8 cellular contexts compared by ENCODE assay signal in genomic region chr17:45223541-45224528, GRCh38. TPM values are rescaled to one million over a fixed set of nuclear protein-coding genes. Genes with fewer than 3 reads are reported as not detected.
DNase-seq lines count a peak whose midpoint lies in the region; ATAC-seq and TF ChIP-seq lines count a peak whose summit lies in the region.
"Had no signal": no experiment of that assay in that cellular context is flagged by ENCODE, and none has a peak within 500 bp of the region (broad histone marks: within the 10 kb centered on the region; RNA-seq: fewer than 3 reads in every experiment).

No MANE protein-coding gene starts in this region.

- no peaks in the 10 kb centered on the region for H3K36me3 ChIP-seq in GM23338 (ENCODE audit: insufficient read depth)
- H3K36me3 ChIP-seq in gastroesophageal sphincter, result no peaks in the 10 kb centered on the region

- H3K4me1 ChIP-seq in GM23338 (ENCODE audit: insufficient read depth), result peaks cover 25% of the 10 kb centered on the region
- H3K4me1 ChIP-seq in gastroesophageal sphincter, result peaks cover 0 to 57% (median 21%) of the 10 kb centered on the region in 3 donors

- H3K9me3 Mint-ChIP-seq in GM23338, result no peaks in the 10 kb centered on the region; the same call in 2 of the 3 replicates
- no peaks in the 10 kb centered on the region for H3K9me3 Mint-ChIP-seq in activated B cell treated with CpG ODN at 0.5 μM for 24 hours
- no peaks in the 10 kb centered on the region for H3K9me3 Mint-ChIP-seq in stimulated activated memory B cell treated with anti-CD40 and anti-IgM and Interleukin-4, amounts not matched to agents 10 μg/mL and 1 μg/mL and 100 μg/mL, for 72 hours
- no peaks in the 10 kb centered on the region for H3K9me3 Mint-ChIP-seq in nephron progenitor cell

- TF ChIP-seq CTCF in GM23338 (conservative IDR thresholded peaks at IDR 0.05; ENCODE audit: low read depth in 2 of 2) (no peak), activated B cell treated with CpG ODN at 0.5 μM for 24 hours (IDR thresholded peaks at IDR 0.05) (no peak), gastroesophageal sphincter (IDR thresholded peaks at IDR 0.05) (no peak), nephron progenitor cell (IDR thresholded peaks at IDR 0.05) (no peak)

- no peak for ATAC-seq in GM23338
- peak; percentile 6 for ATAC-seq in activated B cell treated with CpG ODN at 0.5 μM for 24 hours (ENCODE audit: low read depth)
- no peak for ATAC-seq in gastroesophageal sphincter
- peak; percentile 36 for ATAC-seq in stimulated activated memory B cell treated with anti-CD40 and anti-IgM and Interleukin-4, amounts not matched to agents 10 μg/mL and 1 μg/mL and 100 μg/mL, for 72 hours

- H3K4me1 Mint-ChIP-seq in GM23338 (peaks cover 41% of the 10 kb centered on the region), activated B cell treated with CpG ODN at 0.5 μM for 24 hours (peaks cover 85% of the 10 kb centered on the region), nephron progenitor cell (peaks cover 11% of the 10 kb centered on the region)
- peaks cover 79% of the 10 kb centered on the region for H3K4me1 Mint-ChIP-seq in stimulated activated memory B cell treated with anti-CD40 and anti-IgM and Interleukin-4, amounts not matched to agents 10 μg/mL and 1 μg/mL and 100 μg/mL, for 72 hours

- H4K20me1 ChIP-seq in GM23338 (replicated peaks; ENCODE audit: insufficient read depth), result no peaks in the 10 kb centered on the region

- POLR2A ChIA-PET in activated B cell treated with CpG ODN at 0.5 μM for 24 hours (lab: Charles Lee), result interaction anchor here (0.6 to 10.0 kb wide), 16 partner anchors 10 to 1984 kb away, joined by 3 to 378 read pairs (median 10); partner anchors contain the start of genes HEXIM1, HEXIM2 and MAP3K14

- TF ChIP-seq POLR2A in gastroesophageal sphincter (IDR thresholded peaks at IDR 0.05), result no peak

- WGBS in gastroesophageal sphincter (ENCODE audit: low coverage in 1 of 2), 2 donors, result 60% methylated on average over 1 of the region's 12 CpGs; no CpG with 5 or more reads in 1 of the 2 donors

- H3K27ac Mint-ChIP-seq in GM23338 (no peak overlapping the region), activated B cell treated with CpG ODN at 0.5 μM for 24 hours (peak overlapping the region; percentile 99), nephron progenitor cell (no peak overlapping the region)
- peak overlapping the region; percentile 97 for H3K27ac Mint-ChIP-seq in stimulated activated memory B cell treated with anti-CD40 and anti-IgM and Interleukin-4, amounts not matched to agents 10 μg/mL and 1 μg/mL and 100 μg/mL, for 72 hours

- H3K4me2 ChIP-seq in GM23338, result no peak overlapping the region

- no peaks in the 10 kb centered on the region for H3K36me3 Mint-ChIP-seq in GM23338 (ENCODE audit: low read depth)
- peaks cover 41% of the 10 kb centered on the region for H3K36me3 Mint-ChIP-seq in activated B cell treated with CpG ODN at 0.5 μM for 24 hours (ENCODE audit: low read depth)
- peaks cover 31% of the 10 kb centered on the region for H3K36me3 Mint-ChIP-seq in stimulated activated memory B cell treated with anti-CD40 and anti-IgM and Interleukin-4, amounts not matched to agents 10 μg/mL and 1 μg/mL and 100 μg/mL, for 72 hours
- H3K36me3 Mint-ChIP-seq in nephron progenitor cell (ENCODE audit: low read depth), result no peaks in the 10 kb centered on the region

- no peaks in the 10 kb centered on the region for H3K79me2 ChIP-seq in GM23338 (replicated peaks; ENCODE audit: insufficient read depth)

- no peak overlapping the region for H3K4me3 ChIP-seq in GM23338
- H3K4me3 ChIP-seq in gastroesophageal sphincter, result peak overlapping the region in 1 of 2 donors; percentile 69

- H3K27ac ChIP-seq in GM23338 (ENCODE audit: low read depth), result no peak overlapping the region
- peak overlapping the region in 3 of 4 donors; percentile 19 to 86 (median 83) for H3K27ac ChIP-seq in gastroesophageal sphincter

- H3K4me3 Mint-ChIP-seq in GM23338 (peak overlapping the region; percentile 10; the same call in 1 of the 3 replicates), activated B cell treated with CpG ODN at 0.5 μM for 24 hours (peak overlapping the region; percentile 99), nephron progenitor cell (no peak overlapping the region)
- H3K4me3 Mint-ChIP-seq in stimulated activated memory B cell treated with anti-CD40 and anti-IgM and Interleukin-4, amounts not matched to agents 10 μg/mL and 1 μg/mL and 100 μg/mL, for 72 hours, result peak overlapping the region; percentile 85

- H3K27me3 ChIP-seq in GM23338 (ENCODE audit: insufficient read depth), result peaks cover 46% of the 10 kb centered on the region
- peaks cover 43% of the 10 kb centered on the region for H3K27me3 ChIP-seq in gastroesophageal sphincter

- DNase-seq in GM23338 (ENCODE audit: low spot score) (no peak), activated B cell treated with CpG ODN at 0.5 μM for 24 hours (no peak), HuH-7.5 (ENCODE audit: low spot score) (no peak), nephron progenitor cell (no peak), GDM1 (lab: John Stamatoyannopoulos, UW) (no peak)
- DNase-seq: SHP77 treated with DMSO at 0.1 percent for 48 hours had no signal

- no peak overlapping the region for H2AFZ ChIP-seq in GM23338

- H3K27me3 Mint-ChIP-seq in GM23338 (ENCODE audit: insufficient read depth, low read depth, poor library complexity) (peaks cover 51% of the 10 kb centered on the region), activated B cell treated with CpG ODN at 0.5 μM for 24 hours (no peaks in the 10 kb centered on the region), nephron progenitor cell (ENCODE audit: low read depth, poor library complexity) (peaks cover 64% of the 10 kb centered on the region)
- H3K27me3 Mint-ChIP-seq in stimulated activated memory B cell treated with anti-CD40 and anti-IgM and Interleukin-4, amounts not matched to agents 10 μg/mL and 1 μg/mL and 100 μg/mL, for 72 hours, result no peaks in the 10 kb centered on the region

- intact Hi-C loops in activated B cell treated with CpG ODN at 0.5 μM for 24 hours (cut with micrococcal nuclease), result loop anchor here (1.0 kb wide), 1 partner anchor 23 kb away; no protein-coding TSS in a partner anchor

- no peaks in the 10 kb centered on the region for H3K9me3 ChIP-seq in gastroesophageal sphincter

- no peaks in the 10 kb centered on the region for H3K9me2 ChIP-seq in GM23338 (ENCODE audit: insufficient read depth)

- H3F3A ChIP-seq in GM23338 (replicated peaks; ENCODE audit: low read depth), result 0 out of 2 replicates have a peak, but pooled peaks cover 2% of the 10 kb centered on the region

- CTCF ChIA-PET in activated B cell treated with CpG ODN at 0.5 μM for 24 hours (lab: Charles Lee), result interaction anchor here (1.3 to 11.7 kb wide), 7 partner anchors 7 to 162 kb away, joined by 3 to 203 read pairs (median 9); partner anchors contain the start of gene ACBD4

- TF ChIP-seq EP300 in gastroesophageal sphincter (IDR thresholded peaks at IDR 0.05), result no peak

TF ChIP-seq in GM23338, 12 proteins besides CTCF, POLR2A, EP300 and RAD21:
- TF ChIP-seq ZNF114 (CRISPR knock-in tag; IDR thresholded peaks at IDR 0.05) (no peak), JUNB (IDR thresholded peaks at IDR 0.05; ENCODE audit: unreplicated experiment) (no peak), POLR2AphosphoS5 (IDR thresholded peaks at IDR 0.05; ENCODE audit: low read depth) (no peak), NANOG (IDR thresholded peaks at IDR 0.05; ENCODE audit: borderline replicate concordance) (no peak)

RNA-seq across cellular contexts. Expression of gene FMNL1, which starts 2.1 kb away (rescaled TPM):
- 9.3 and 23.1 TPM in 2 replicates for total RNA-seq in GM23338 (2014; rRNA removed; shearing (Covaris generic))
- polyA plus RNA-seq in GM23338 (2016; fragmentation: Nextera tagmentation; extraction: Ambion mirVana), result 5.6 and 6.6 TPM in 2 replicates
- total RNA-seq in activated B cell treated with CpG ODN at 0.5 μM for 24 hours (310 and 351 TPM in 2 replicates), gastroesophageal sphincter (10 to 100 TPM; 12.0 to 21.9 (median 14.9) TPM)

RNA-seq across cellular contexts. Expression of gene SPATA32, which starts 38.1 kb away (rescaled TPM):
- total RNA-seq in GM23338 (2014; rRNA removed; shearing (Covaris generic)), result not detected in 2 replicates
- polyA plus RNA-seq in GM23338 (2016; fragmentation: Nextera tagmentation; extraction: Ambion mirVana), result 0.23 TPM in 1 of 2 replicates, not detected in the other
- 0.27 and 0.39 TPM in 2 replicates for total RNA-seq in activated B cell treated with CpG ODN at 0.5 μM for 24 hours
- total RNA-seq in gastroesophageal sphincter, result not detected

Comparison
In these comparisons a context has a peak if more than half of its experiments do, and no peak if none do; other contexts are left out.
1. ATAC-seq: peak in activated B cell treated with CpG ODN at 0.5 μM for 24 hours (single experiment) and stimulated activated memory B cell treated with anti-CD40 and anti-IgM and Interleukin-4, amounts not matched to agents 10 μg/mL and 1 μg/mL and 100 μg/mL, for 72 hours (single experiment); none in GM23338 (single experiment) and gastroesophageal sphincter (single experiment).
2. H3K27ac Mint-ChIP-seq: peak in activated B cell treated with CpG ODN at 0.5 μM for 24 hours (single experiment) and stimulated activated memory B cell treated with anti-CD40 and anti-IgM and Interleukin-4, amounts not matched to agents 10 μg/mL and 1 μg/mL and 100 μg/mL, for 72 hours (single experiment); none in GM23338 (single experiment) and nephron progenitor cell (single experiment).
3. RNA of gene FMNL1, which starts 2.1 kb away (total RNA-seq): 310 to 351 TPM in activated B cell treated with CpG ODN at 0.5 μM for 24 hours; 12.0 to 21.9 TPM in gastroesophageal sphincter and 9.3 to 23.1 TPM in GM23338; every median in the first group is over 10 times any median in the second.